In genomic region chr3:171268677-171269076, GRCh38 we compare ENCODE assay signal across 16 cellular contexts.
DNase-seq lines count a peak whose midpoint lies in the region; ATAC-seq and TF ChIP-seq lines count a peak whose summit lies in the region.
"Had no signal": no experiment of that assay in that cellular context is flagged by ENCODE, and none has a peak within 500 bp of the region (broad histone marks: within the 10 kb centered on the region; RNA-seq: fewer than 3 reads in every experiment).

No MANE protein-coding gene starts in this region.

- H3K4me3 Mint-ChIP-seq in CD4-positive, alpha-beta T cell, result peak overlapping the region; percentile 52
- no peak overlapping the region for H3K4me3 Mint-ChIP-seq in T-helper 17 cell
- H3K4me3 Mint-ChIP-seq: H9 had no signal

- peak; percentile 35 for DNase-seq in AG10803 (ENCODE audit: low read depth)
- DNase-seq in CD4-positive, alpha-beta T cell, result no peak
- DNase-seq in T-helper 17 cell, result no peak
- DNase-seq in caudate nucleus (lab: John Stamatoyannopoulos, UW), result no peak
- DNase-seq in NCI-H2107 (lab: John Stamatoyannopoulos, UW), result no peak
- no peak for DNase-seq in NCI-H345 treated with DMSO at 0.1 percent for 48 hours (lab: John Stamatoyannopoulos, UW; ENCODE audit: unreplicated experiment)
- DNase-seq in T-helper 9 cell, result no peak
- DNase-seq: ACHN, DMS79, H9, NCI-H1092 treated with DMSO at 0.1 percent for 48 hours, NCI-H1694, NCI-H345, NCI-H748 treated with DMSO at 0.1 percent for 48 hours had no signal

- peak overlapping the region; percentile 88 for H3K27ac Mint-ChIP-seq in CD4-positive, alpha-beta T cell
- peak overlapping the region; percentile 86 for H3K27ac Mint-ChIP-seq in T-helper 17 cell
- H3K27ac Mint-ChIP-seq: H9 had no signal

- H3K36me3 Mint-ChIP-seq in CD4-positive, alpha-beta T cell (ENCODE audit: low read depth), result peaks cover 5% of the 10 kb centered on the region
- peaks cover 2% of the 10 kb centered on the region for H3K36me3 Mint-ChIP-seq in T-helper 17 cell (ENCODE audit: low read depth)

- intact Hi-C loops in CD4-positive, alpha-beta T cell (cut with DNase I, micrococcal nuclease), result no loop called here

- no peaks in the 10 kb centered on the region for H3K27me3 Mint-ChIP-seq in CD4-positive, alpha-beta T cell
- H3K27me3 Mint-ChIP-seq in T-helper 17 cell, result no peaks in the 10 kb centered on the region

- peaks cover 84% of the 10 kb centered on the region for H3K4me1 Mint-ChIP-seq in CD4-positive, alpha-beta T cell (ENCODE audit: low read depth)
- peaks cover 49% of the 10 kb centered on the region for H3K4me1 Mint-ChIP-seq in T-helper 17 cell

- CTCF ChIA-PET in CD4-positive, alpha-beta T cell (lab: Charles Lee), result interaction anchor here (1.2 to 1.9 kb wide), 4 partner anchors 9 to 16 kb away, joined by 3 to 7 read pairs (median 4); no protein-coding TSS in a partner anchor

- POLR2A ChIA-PET in CD4-positive, alpha-beta T cell (lab: Charles Lee), result interaction anchor here (1.2 to 2.1 kb wide), 5 partner anchors 11 to 190 kb away, joined by 3 to 16 read pairs (median 6); no protein-coding TSS in a partner anchor

- no peak overlapping the region for H3K4me3 ChIP-seq in AG10803 (ENCODE audit: low read length)
- H3K4me3 ChIP-seq: PC-9, SJSA1 had no signal

- TF ChIP-seq CTCF in AG10803 (conservative IDR thresholded peaks at IDR 0.05; ENCODE audit: low read length), result no peak
- no peak for TF ChIP-seq CTCF in CD4-positive, alpha-beta T cell (IDR thresholded peaks at IDR 0.05)

- peaks cover 2% of the 10 kb centered on the region for H3K9me3 Mint-ChIP-seq in CD4-positive, alpha-beta T cell
- H3K9me3 Mint-ChIP-seq: H9 had no signal

- H3K27ac ChIP-seq in CD4-positive, alpha-beta T cell (ENCODE audit: low read depth, low read length), result no peak overlapping the region
- H3K27ac ChIP-seq in caudate nucleus (ENCODE audit: low read depth, low read length), result peak overlapping the region; percentile 24
- H3K27ac ChIP-seq: PC-9, SJSA1 had no signal

- no peaks in the 10 kb centered on the region for H3K9me3 ChIP-seq in CD4-positive, alpha-beta T cell (ENCODE audit: control insufficient read depth, low read length)
- no peaks in the 10 kb centered on the region for H3K9me3 ChIP-seq in T-helper 17 cell (ENCODE audit: control insufficient read depth, low read length, poor library complexity, severe bottlenecking)
- H3K9me3 ChIP-seq: SJSA1 had no signal

- no peak for ATAC-seq in CD4-positive, alpha-beta T cell (ENCODE audit: poor library complexity)
- ATAC-seq in T-helper 17 cell, result no peak

- H3K27me3 ChIP-seq in CD4-positive, alpha-beta T cell (ENCODE audit: control insufficient read depth, insufficient read depth, low read length), result no peaks in the 10 kb centered on the region
- H3K27me3 ChIP-seq: SJSA1 had no signal
